ENCODE assay signal across 24 cellular contexts in the genomic region with DNA sequence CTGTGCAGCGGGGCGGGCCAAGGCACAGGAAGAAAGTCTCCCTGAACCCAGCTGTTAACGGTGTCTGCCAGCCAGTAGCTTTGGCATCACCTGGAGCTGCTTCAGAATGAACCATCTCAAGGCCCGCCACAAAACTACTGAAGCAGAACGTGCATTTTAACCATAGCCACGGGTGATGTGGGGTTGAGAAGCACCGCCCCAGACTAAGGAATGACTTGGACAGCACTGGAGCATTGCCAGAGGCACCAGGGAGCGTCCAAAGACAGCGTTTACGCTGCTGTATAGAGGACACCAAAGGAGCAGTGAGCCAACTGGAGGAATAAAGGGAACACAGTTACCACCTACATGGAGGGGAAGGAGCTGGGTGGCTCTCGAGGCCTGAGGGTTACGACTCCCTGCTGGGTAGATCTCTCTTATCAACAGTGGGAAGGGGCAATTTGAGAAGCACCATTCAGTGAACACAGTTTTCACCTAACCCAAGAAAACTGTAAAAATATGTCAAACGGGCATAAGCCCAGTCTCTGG. TPM values are rescaled to one million over a fixed set of nuclear protein-coding genes. Genes with fewer than 3 reads are reported as not detected.
DNase-seq lines count a peak whose midpoint lies in the region; ATAC-seq, FAIRE-seq and TF ChIP-seq lines count a peak whose summit lies in the region.
"Had no signal": no experiment of that assay in that cellular context is flagged by ENCODE, and none has a peak within 500 bp of the region (broad histone marks: within the 10 kb centered on the region; RNA-seq: fewer than 3 reads in every experiment).

No MANE protein-coding gene starts in this region.

- TF ChIP-seq CTCF in ovary (IDR thresholded peaks at IDR 0.05): no peak

- H3K27ac ChIP-seq in ovary: no peak overlapping the region
- H3K27ac ChIP-seq: cardiac muscle cell, hepatocyte, sigmoid colon, VCaP had no signal

- no peak for ATAC-seq in HG03520 (IDR thresholded peaks at IDR 0.05; ENCODE audit: unreplicated experiment)
- ATAC-seq: CD8-positive, alpha-beta T cell; Panc1; T-helper 17 cell had no signal

- H3K27me3 ChIP-seq in adipocyte (replicated peaks; ENCODE audit: control insufficient read depth, insufficient read depth, low read length) (peaks cover 4% of the 10 kb centered on the region), ovary (no peaks in the 10 kb centered on the region)
- H3K27me3 ChIP-seq: cardiac muscle cell, hepatocyte, sigmoid colon had no signal

- no peak overlapping the region for H3K4me3 ChIP-seq in adipocyte (ENCODE audit: low read length)
- H3K4me3 ChIP-seq in ovary: no peak overlapping the region
- H3K4me3 ChIP-seq: cardiac muscle cell, hepatocyte, sigmoid colon had no signal

- no peak for TF ChIP-seq POLR2A in ovary (IDR thresholded peaks at IDR 0.05)

- TF ChIP-seq EP300 in ovary (IDR thresholded peaks at IDR 0.05): no peak

- WGBS in ovary, 3 donors: 29 to 35% (median 33%) methylated on average over 13 of the region's 13 CpGs

- no peaks in the 10 kb centered on the region for H3K4me1 ChIP-seq in adipocyte (ENCODE audit: control insufficient read depth, insufficient read depth, low read length)
- peaks cover 5% of the 10 kb centered on the region for H3K4me1 ChIP-seq in ovary (ENCODE audit: insufficient read depth)
- H3K4me1 ChIP-seq: sigmoid colon had no signal

- H3K9me3 ChIP-seq in adipocyte (ENCODE audit: control insufficient read depth, low read length) (no peaks in the 10 kb centered on the region), ovary (no peaks in the 10 kb centered on the region)
- H3K9me3 ChIP-seq: sigmoid colon had no signal

- intact Hi-C loops in ovary (cut with DNase I): no loop called here

- FAIRE-seq in frontal cortex (lab: Jason Lieb, UNC): no peak
- FAIRE-seq: H54 had no signal

- H3K9ac ChIP-seq in adipocyte (ENCODE audit: low read length): no peak overlapping the region

- peak; percentile 81 for DNase-seq in DMS79 (lab: John Stamatoyannopoulos, UW)
- peak; percentile 61 for DNase-seq in NCI-H1105 (lab: John Stamatoyannopoulos, UW)
- DNase-seq in adipocyte (ENCODE audit: low read depth): peak; percentile 15
- DNase-seq in ovary: peak; percentile 35 to 72 (median 39)
- DNase-seq in NCI-H774 (lab: John Stamatoyannopoulos, UW): no peak
- no peak for DNase-seq in DMS53 (lab: John Stamatoyannopoulos, UW)
- DNase-seq in frontal cortex (ENCODE audit: low spot score in 2 of 2): no peak
- DNase-seq: activated effector memory CD4-positive, alpha-beta T cell treated with anti-CD3 and anti-CD28 coated beads, Interleukin-2, amount 50 U/mL, for 16 hours; CD8-positive, alpha-beta T cell; dermis blood vessel endothelial cell; Karpas-422; mammary epithelial cell; NCI-H345; NK-92 treated with Interleukin-12 subunit alpha and Interleukin-12 subunit beta, amount 100 ng/mL, for 24 hours; sigmoid colon; substantia nigra; T-helper 17 cell had no signal

- H3K36me3 ChIP-seq in adipocyte (ENCODE audit: control insufficient read depth, insufficient read depth, low read length, severe bottlenecking): no peaks in the 10 kb centered on the region
- H3K36me3 ChIP-seq in ovary: no peaks in the 10 kb centered on the region
- H3K36me3 ChIP-seq: cardiac muscle cell, sigmoid colon had no signal

RNA-seq across cellular contexts. Expression of gene LONRF2, which starts 28.4 kb away (rescaled TPM):
- total RNA-seq in ovary (100 to 1,000 TPM in 1 of 7 donors, 10 to 100 TPM in 6; 20.6 to 133 (median 37.8) TPM), frontal cortex (47.3 TPM)
- polyA plus RNA-seq in ovary: 10 to 100 TPM in 1 of 2 donors, 1 to 10 TPM in 1; 4.7 to 16.5 TPM
- total RNA-seq: dermis blood vessel endothelial cell, myocyte had no signal
- polyA plus RNA-seq: mammary epithelial cell had no signal

Comparison
In these comparisons a context has a peak if more than half of its experiments do, and no peak if none do; other contexts are left out.
1. DNase-seq: peak in DMS79 (single experiment), NCI-H1105 (single experiment), adipocyte (single experiment) and ovary (5 of 5); none in NCI-H774 (single experiment), DMS53 (single experiment) and frontal cortex (0 of 2).